In the genomic region with DNA sequence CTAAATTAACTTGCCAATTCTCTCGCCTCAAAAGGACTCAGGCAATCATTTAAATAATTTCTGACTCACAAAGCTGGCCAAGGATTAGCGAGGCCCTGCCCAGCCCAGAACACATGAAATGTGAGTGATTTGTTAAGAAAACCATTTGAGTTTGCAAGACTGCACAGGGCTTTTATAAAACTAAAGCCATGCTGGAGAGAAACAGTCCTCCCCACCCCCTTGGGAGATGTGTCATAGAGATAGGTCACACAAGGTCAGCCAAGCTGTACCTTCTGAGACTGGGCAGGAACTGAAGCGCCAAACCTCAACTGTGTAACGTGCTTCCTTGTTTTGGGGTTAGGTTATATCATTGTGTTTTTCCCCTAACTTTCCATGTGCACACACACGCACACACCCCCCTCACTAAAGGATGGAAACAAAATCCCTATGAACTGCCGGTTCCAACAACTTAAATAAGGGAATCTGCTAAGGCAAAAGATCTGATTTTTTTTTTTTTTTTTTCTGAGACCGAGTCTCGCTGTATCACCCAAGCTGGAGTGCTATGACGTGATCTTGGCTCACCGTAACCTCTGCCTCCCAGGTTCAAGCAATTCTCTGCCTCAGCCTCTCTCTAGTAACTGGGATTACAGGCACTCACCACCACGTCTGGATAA, we compare ENCODE assay signal across 8 cellular contexts. TPM values are rescaled to one million over a fixed set of nuclear protein-coding genes. Genes with fewer than 3 reads are reported as not detected.
DNase-seq lines count a peak whose midpoint lies in the region; ATAC-seq, FAIRE-seq and TF ChIP-seq lines count a peak whose summit lies in the region.

No MANE protein-coding gene starts in this region.

- no peaks in the 10 kb centered on the region for H3K9me3 Mint-ChIP-seq in endothelial cell (ENCODE audit: unreplicated experiment)

- ATAC-seq in GM21786 (IDR thresholded peaks at IDR 0.05; ENCODE audit: unreplicated experiment) (peak; percentile 99), HepG2 (no peak), upper lobe of right lung (peak; percentile 90)

- TF ChIP-seq CTCF in HepG2 (CRISPR knock-in tag; IDR thresholded peaks at IDR 0.05) (no peak), upper lobe of right lung (IDR thresholded peaks at IDR 0.05) (no peak), endothelial cell (IDR thresholded peaks at IDR 0.05; ENCODE audit: unreplicated experiment) (no peak)

- intact Hi-C loops in HepG2 (cut with micrococcal nuclease; ENCODE audit: unreplicated experiment) (no loop called here), upper lobe of right lung (cut with DNase I) (no loop called here)

- H2AFZ ChIP-seq in HepG2 (ENCODE audit: low read length), result no peak overlapping the region

- H3K4me1 ChIP-seq in HepG2 (ENCODE audit: insufficient read depth, low read length) (peaks cover 20% of the 10 kb centered on the region), upper lobe of right lung (peaks cover 8% of the 10 kb centered on the region)

- H3K27me3 ChIP-seq in HepG2 (ENCODE audit: control insufficient read depth in 1 of 2, insufficient read depth in 2 of 2, low read length in 2 of 2) (no peaks in the 10 kb centered on the region), upper lobe of right lung (no peaks in the 10 kb centered on the region)

- TF ChIP-seq POLR2A in GM12891 (IDR thresholded peaks at IDR 0.05; ENCODE audit: low read depth, low read length), result no peak
- no peak for TF ChIP-seq POLR2A in HepG2 (IDR thresholded peaks at IDR 0.05; ENCODE audit: insufficient read depth in 1 of 2, low read depth in 2 of 2, low read length in 2 of 2)

- H3K27ac ChIP-seq in HepG2 (ENCODE audit: extremely low read length, insufficient read depth, low read length), result no peak overlapping the region
- no peak overlapping the region for H3K27ac ChIP-seq in upper lobe of right lung

- in situ Hi-C loops in HepG2 (cut with HindIII; ENCODE audit: extremely low pct_ligation_motif_present, low pct_unique_long_range_greater_than_20kb), result no loop called here

- WGBS in HepG2 (ENCODE audit: low lambda C conversion rate), result 87% methylated on average over 11 of the region's 11 CpGs

- H3K9me3 ChIP-seq in HepG2 (ENCODE audit: low read length), result no peaks in the 10 kb centered on the region
- no peaks in the 10 kb centered on the region for H3K9me3 ChIP-seq in upper lobe of right lung

- H3K4me2 ChIP-seq in HepG2 (ENCODE audit: low read depth, low read length), result no peak overlapping the region

- H3K4me1 Mint-ChIP-seq in endothelial cell (ENCODE audit: unreplicated experiment), result peaks cover 2% of the 10 kb centered on the region

- BruUV-seq in HepG2 (replicated peaks; lab: Mats Ljungman, UMichigan), result no TSS peak

- H3K4me3 Mint-ChIP-seq in endothelial cell (ENCODE audit: unreplicated experiment), result no peak overlapping the region

- H3K4me3 ChIP-seq in HepG2 (replicated peaks in 1 of 3; ENCODE audit: insufficient read depth in 1 of 3, low read depth in 2 of 3, low read length in 3 of 3) (no peak overlapping the region), upper lobe of right lung (no peak overlapping the region)

- DNase-seq in GM12891 (ENCODE audit: insufficient read length, low spot score), result peak; percentile 62
- DNase-seq in HTR-8/SVneo (ENCODE audit: insufficient read length, low spot score), result peak; percentile 49
- peak; percentile 89 for DNase-seq in amniotic epithelial cell (ENCODE audit: low read depth)
- no peak for DNase-seq in HepG2 (ENCODE audit: low spot score)
- DNase-seq in upper lobe of right lung, result no peak
- no peak for DNase-seq in activated effector memory CD4-positive, alpha-beta T cell treated with Interleukin-2 at 50 U/mL for 16 hours
- DNase-seq in endothelial cell (ENCODE audit: low spot score), result no peak

- H3K27me3 Mint-ChIP-seq in endothelial cell (ENCODE audit: unreplicated experiment), result peaks cover 4% of the 10 kb centered on the region

- no peak overlapping the region for H3K27ac Mint-ChIP-seq in endothelial cell (ENCODE audit: unreplicated experiment)

- no peak for TF ChIP-seq RAD21 in HepG2 (CRISPR knock-in tag; IDR thresholded peaks at IDR 0.05)

- no peaks in the 10 kb centered on the region for H4K20me1 ChIP-seq in HepG2 (ENCODE audit: insufficient read depth, low read length)

- FAIRE-seq in GM12891 (lab: Jason Lieb, UNC) (peak; percentile 99), HTR-8/SVneo (lab: Jason Lieb, UNC) (peak; percentile 88), HepG2 (lab: Jason Lieb, UNC) (no peak)

- H3K36me3 ChIP-seq in HepG2 (replicated peaks in 1 of 2; ENCODE audit: control insufficient read depth in 1 of 2, insufficient read depth in 2 of 2, low read length in 2 of 2) (no peaks in the 10 kb centered on the region), upper lobe of right lung (no peaks in the 10 kb centered on the region)

- no peak overlapping the region for H3K9ac ChIP-seq in HepG2 (ENCODE audit: insufficient read depth, low read depth, low read length)

- TF ChIP-seq EP300 in HepG2 (IDR thresholded peaks at IDR 0.05; ENCODE audit: low read depth in 2 of 2, low read length in 2 of 2), result no peak
- TF ChIP-seq EP300 in HepG2 (CRISPR knock-in tag; IDR thresholded peaks at IDR 0.05; ENCODE audit: borderline replicate concordance), result no peak

- POLR2A ChIA-PET in HepG2 (lab: Yijun Ruan, JAX), result no interaction called here

- H3K36me3 Mint-ChIP-seq in endothelial cell (ENCODE audit: low read depth, unreplicated experiment), result no peaks in the 10 kb centered on the region

- peaks cover 2% of the 10 kb centered on the region for H3K79me2 ChIP-seq in HepG2 (ENCODE audit: insufficient read depth, low read length)

- CTCF ChIA-PET in HepG2 (lab: Yijun Ruan, JAX; ENCODE audit: low intra/inter-chr PET ratio, low total read pairs), result no interaction called here

TF ChIP-seq in GM12891, 5 proteins besides CTCF, POLR2A, EP300 and RAD21:
- no peak for TF ChIP-seq POLR2AphosphoS5 (IDR thresholded peaks at IDR 0.05; ENCODE audit: low read depth, low read length)
- peak; percentile 75 for TF ChIP-seq SPI1 (IDR thresholded peaks at IDR 0.05; ENCODE audit: low read depth, low read length)
- TF ChIP-seq TAF1 (IDR thresholded peaks at IDR 0.05; ENCODE audit: low read depth, low read length), result no peak
- peak; percentile 79 for TF ChIP-seq POU2F2 (IDR thresholded peaks at IDR 0.05; ENCODE audit: low read depth, low read length)
- TF ChIP-seq PAX5 (IDR thresholded peaks at IDR 0.05; ENCODE audit: insufficient read depth, low read length, severe bottlenecking), result peak; percentile 96
TF ChIP-seq in GM12891: peak in this region for 3.

TF ChIP-seq in HepG2, 621 proteins besides CTCF, POLR2A, EP300 and RAD21:
- TF ChIP-seq NR2F6 (IDR thresholded peaks at IDR 0.05), result no peak
- 0 out of 2 replicates have a peak, but pooled peaks have one; percentile 26 for TF ChIP-seq NR2F6 (CRISPR knock-in tag; IDR thresholded peaks at IDR 0.05)
- peak; percentile 42; the same call in 1 of the 2 replicates for TF ChIP-seq FOSL2 (CRISPR knock-in tag; IDR thresholded peaks at IDR 0.05)
- TF ChIP-seq, protein P1, sequence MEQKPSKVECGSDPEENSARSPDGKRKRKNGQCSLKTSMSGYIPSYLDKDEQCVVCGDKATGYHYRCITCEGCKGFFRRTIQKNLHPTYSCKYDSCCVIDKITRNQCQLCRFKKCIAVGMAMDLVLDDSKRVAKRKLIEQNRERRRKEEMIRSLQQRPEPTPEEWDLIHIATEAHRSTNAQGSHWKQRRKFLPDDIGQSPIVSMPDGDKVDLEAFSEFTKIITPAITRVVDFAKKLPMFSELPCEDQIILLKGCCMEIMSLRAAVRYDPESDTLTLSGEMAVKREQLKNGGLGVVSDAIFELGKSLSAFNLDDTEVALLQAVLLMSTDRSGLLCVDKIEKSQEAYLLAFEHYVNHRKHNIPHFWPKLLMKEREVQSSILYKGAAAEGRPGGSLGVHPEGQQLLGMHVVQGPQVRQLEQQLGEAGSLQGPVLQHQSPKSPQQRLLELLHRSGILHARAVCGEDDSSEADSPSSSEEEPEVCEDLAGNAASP (CRISPR knock-in tag; IDR thresholded peaks at IDR 0.05; ENCODE audit: borderline replicate concordance), result peak; percentile 73; the same call in 1 of the 2 replicates
- no peak for TF ChIP-seq AKAP8 (CRISPR knock-in tag; IDR thresholded peaks at IDR 0.05)

RNA-seq across cellular contexts. Expression of a gene that starts 8.1 kb away (rescaled TPM):
- 0.04 TPM for polyA plus RNA-seq in GM12891 (2012; ENCODE audit: low read depth, missing spikeins)
- total RNA-seq in HepG2 (2016; rRNA removed; fragmentation: Illumina TruSeq; extraction: Trizol) (0.09 TPM in 1 of 2 replicates, not detected in the other), upper lobe of right lung (0.38 TPM), endothelial cell (ENCODE audit: unreplicated experiment) (0.15 TPM)
- total RNA-seq in HepG2 (2016; cell fraction: cytosol; rRNA removed; fragmentation: Illumina TruSeq; extraction: Trizol; ENCODE audit: low read depth), result not detected in 2 replicates
- total RNA-seq in HepG2 (2016; cell fraction: insoluble cytoplasmic fraction; rRNA removed; fragmentation: Illumina TruSeq; extraction: Trizol), result 0.04 TPM in 1 of 2 replicates, not detected in the other
- 0.12 TPM in 1 of 2 replicates, not detected in the other for total RNA-seq in HepG2 (2016; cell fraction: membrane; rRNA removed; fragmentation: Illumina TruSeq; extraction: Trizol)
- total RNA-seq in HepG2 (2016; cell fraction: nucleus; rRNA removed; fragmentation: Illumina TruSeq; extraction: Trizol), result not detected in 2 replicates
- 0.16 and 0.25 TPM in 2 replicates for polyA plus RNA-seq in HepG2 (2011; rRNA removed)
- 0.08 and 0.09 TPM in 2 replicates for polyA plus RNA-seq in HepG2 (2011; cell fraction: cytosol; rRNA removed)
- 0.06 and 0.14 TPM in 2 replicates for polyA plus RNA-seq in HepG2 (2011; cell fraction: nucleus; rRNA removed)
- polyA plus RNA-seq in HepG2 (2012), result not detected in 2 replicates
- polyA plus RNA-seq in HepG2 (2016; cell fraction: cytosol; fragmentation: Illumina TruSeq; extraction: Trizol; ENCODE audit: low read depth), result not detected in 2 replicates
- not detected in 2 replicates for polyA plus RNA-seq in HepG2 (2016; cell fraction: insoluble cytoplasmic fraction; fragmentation: Illumina TruSeq; extraction: Trizol; ENCODE audit: low read depth)
- not detected in 2 replicates for polyA plus RNA-seq in HepG2 (2016; cell fraction: membrane; fragmentation: Illumina TruSeq; extraction: Trizol; ENCODE audit: low read depth)
- polyA plus RNA-seq in HepG2 (2016; cell fraction: nucleus; fragmentation: Illumina TruSeq; extraction: Trizol; ENCODE audit: insufficient read depth, low read depth), result not detected in 2 replicates
- 0.26 and 0.35 TPM in 2 replicates for polyA minus RNA-seq in HepG2 (2011; rRNA and poly(A)+ RNA removed; ENCODE audit: low replicate concordance)
- polyA minus RNA-seq in HepG2 (2011; cell fraction: cytosol; rRNA and poly(A)+ RNA removed), result not detected in 2 replicates
- polyA minus RNA-seq in HepG2 (2011; cell fraction: nucleus; rRNA and poly(A)+ RNA removed), result 0.13 TPM in 1 of 2 replicates, not detected in the other

Comparison
In these comparisons a context has a peak if more than half of its experiments do, and no peak if none do; other contexts are left out.
1. DNase-seq: peak in GM12891 (single experiment), HTR-8/SVneo (single experiment) and amniotic epithelial cell (single experiment); none in HepG2 (single experiment), upper lobe of right lung (single experiment), activated effector memory CD4-positive, alpha-beta T cell treated with Interleukin-2 at 50 U/mL for 16 hours (single experiment) and endothelial cell (single experiment).